In genomic region chr16:84957792-84958191, GRCh38 we compare ENCODE assay signal across 22 cellular contexts.
"Had no signal": no experiment of that assay in that cellular context is flagged by ENCODE, and none has a peak within 500 bp of the region (broad histone marks: within the 10 kb centered on the region; RNA-seq: fewer than 3 reads in every experiment).

No MANE protein-coding gene starts in this region.

- H3K27ac Mint-ChIP-seq: mesothelial cell of epicardium, natural killer cell, type B pancreatic cell had no signal

- DNase-seq: effector memory CD4-positive, alpha-beta T cell; heart right ventricle; hypothalamus; islet precursor cell; mammary epithelial cell; natural killer cell; sigmoid colon; stimulated activated CD4-positive, alpha-beta T cell treated with anti-CD3 and anti-CD28 coated beads, Interleukin-2, amount 100 ng/mL, for 24 hours; stimulated activated CD4-positive, alpha-beta T cell treated with anti-CD3 and anti-CD28 coated beads, Interleukin-4, amount 100 ng/mL, for 4 hours; stimulated activated naive CD4-positive, alpha-beta T cell; stomach; substantia nigra had no signal

- ATAC-seq: esophagus mucosa, left lobe of liver, natural killer cell had no signal

- FAIRE-seq: endometrium, frontal cortex, urothelium cell line had no signal

- H3K4me3 ChIP-seq: heart right ventricle, sigmoid colon, skin epidermis, stomach, thoracic aorta had no signal

- H3K27me3 Mint-ChIP-seq: type B pancreatic cell had no signal

- H3K9me3 ChIP-seq: heart right ventricle, sigmoid colon, stomach, thoracic aorta had no signal

- H3K9me3 Mint-ChIP-seq: mesothelial cell of epicardium, natural killer cell, neural crest cell, type B pancreatic cell had no signal

- H3K4me1 Mint-ChIP-seq: natural killer cell had no signal

- H3K27me3 ChIP-seq: sigmoid colon, stomach had no signal

- H3K4me3 Mint-ChIP-seq: mesothelial cell of epicardium, natural killer cell, neural crest cell, type B pancreatic cell had no signal

- H3K27ac ChIP-seq: heart right ventricle, sigmoid colon, skin epidermis, stomach, thoracic aorta had no signal

- H3K36me3 Mint-ChIP-seq: mesothelial cell of epicardium, natural killer cell, type B pancreatic cell had no signal

- H3K36me3 ChIP-seq: heart right ventricle, sigmoid colon, stomach, thoracic aorta had no signal
